In the genomic region with DNA sequence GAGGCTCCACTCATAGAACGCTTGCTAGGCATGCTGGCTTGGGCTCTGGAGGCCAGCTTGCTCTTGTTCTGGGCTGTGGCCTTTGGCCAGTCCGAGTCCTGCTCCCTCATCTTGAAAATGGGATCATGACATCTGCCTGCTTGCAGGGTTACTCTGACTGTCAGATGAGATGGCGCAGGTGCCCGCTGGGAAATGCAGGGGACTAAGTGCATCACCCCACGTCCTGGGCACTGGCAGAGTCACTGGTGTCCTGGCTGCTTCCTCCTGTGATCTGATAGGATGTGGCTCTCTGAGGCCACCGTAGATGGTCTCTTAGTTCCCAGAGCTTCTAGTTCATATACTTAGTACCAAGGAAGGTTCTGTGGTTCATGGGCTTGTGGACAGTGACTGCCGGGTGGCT, we compare ENCODE assay signal across 18 cellular contexts. TPM values are rescaled to one million over a fixed set of nuclear protein-coding genes. Genes with fewer than 3 reads are reported as not detected.
"Had no signal": no experiment of that assay in that cellular context is flagged by ENCODE, and none has a peak within 500 bp of the region (broad histone marks: within the 10 kb centered on the region; RNA-seq: fewer than 3 reads in every experiment).

No MANE protein-coding gene starts in this region.

- ATAC-seq: natural killer cell treated with Interleukin-12 subunit alpha and Interleukin-12 subunit beta and Interleukin-15 and Interleukin-18, amount 100 ng/mL, for 72 hours had no signal

- H3K27me3 ChIP-seq: ascending aorta, tibial nerve had no signal

- H3K36me3 ChIP-seq: ascending aorta, tibial nerve had no signal

- H3K27me3 Mint-ChIP-seq: activated naive CD4-positive, alpha-beta T cell treated with anti-CD3 and anti-CD28 coated beads, Interleukin-2, amount 10 ng/mL, durations not matched to agents 7 days and 5 days; natural killer cell treated with Interleukin-12 subunit alpha and Interleukin-12 subunit beta and Interleukin-15 and Interleukin-18, amount 100 ng/mL, for 72 hours had no signal

- H3K9me3 ChIP-seq: ascending aorta, SK-N-SH, tibial nerve had no signal

- H3K4me3 Mint-ChIP-seq: activated B cell treated with CpG ODN at 0.5 μM for 24 hours; activated naive CD4-positive, alpha-beta T cell treated with anti-CD3 and anti-CD28 coated beads, Interleukin-2, amount 10 ng/mL, durations not matched to agents 7 days and 5 days; mesothelial cell of epicardium; natural killer cell treated with Interleukin-12 subunit alpha and Interleukin-12 subunit beta and Interleukin-15 and Interleukin-18, amount 100 ng/mL, for 72 hours; T-helper 2 cell treated with Interferon-gamma antibody and Interleukin-4, amounts not matched to agents 5 μg/mL and 100 μg/mL, for 36 hours had no signal

- H3K27ac Mint-ChIP-seq: activated B cell treated with CpG ODN at 0.5 μM for 24 hours; activated naive CD4-positive, alpha-beta T cell treated with anti-CD3 and anti-CD28 coated beads, Interleukin-2, amount 10 ng/mL, durations not matched to agents 7 days and 5 days; activated T-helper 2 cell treated with anti-CD3 and anti-CD28 coated beads, Interferon-gamma antibody, Interleukin-2, Interleukin-4, amounts not matched to agents 10 μg/mL and 5 μg/mL and 100 μg/mL, durations not matched to agents 14 hours and 24 hours and 36 hours; mesothelial cell of epicardium; natural killer cell treated with Interleukin-12 subunit alpha and Interleukin-12 subunit beta and Interleukin-15 and Interleukin-18, amount 100 ng/mL, for 72 hours; T-helper 2 cell treated with Interferon-gamma antibody and Interleukin-4, amounts not matched to agents 5 μg/mL and 100 μg/mL, for 36 hours had no signal

- H3K4me1 Mint-ChIP-seq: activated B cell treated with CpG ODN at 0.5 μM for 24 hours; activated naive CD4-positive, alpha-beta T cell treated with anti-CD3 and anti-CD28 coated beads, Interleukin-2, amount 10 ng/mL, durations not matched to agents 7 days and 5 days had no signal

- H3K36me3 Mint-ChIP-seq: activated naive CD4-positive, alpha-beta T cell treated with anti-CD3 and anti-CD28 coated beads, Interleukin-2, amount 10 ng/mL, durations not matched to agents 7 days and 5 days; mesothelial cell of epicardium; natural killer cell treated with Interleukin-12 subunit alpha and Interleukin-12 subunit beta and Interleukin-15 and Interleukin-18, amount 100 ng/mL, for 72 hours had no signal

- DNase-seq: activated B cell treated with CpG ODN at 0.5 μM for 24 hours; activated CD4-positive, alpha-beta T cell treated with anti-CD3 and anti-CD28 coated beads for 48 hours; activated naive CD4-positive, alpha-beta T cell treated with anti-CD3 and anti-CD28 coated beads, Interleukin-2, amount 10 ng/mL, durations not matched to agents 7 days and 5 days; dermis blood vessel endothelial cell; effector memory CD4-positive, alpha-beta T cell; nucleus accumbens; retina; SK-N-SH; stimulated activated CD4-positive, alpha-beta T cell treated with anti-CD3 and anti-CD28 coated beads, Interleukin-12 subunit alpha, Interleukin-12 subunit beta, amount 100 ng/mL, for 4 hours; stimulated activated CD4-positive, alpha-beta T cell treated with anti-CD3 and anti-CD28 coated beads, Interleukin-1b, Interleukin-23, amount 100 ng/mL, for 48 hours; stimulated activated naive CD4-positive, alpha-beta T cell treated with Interleukin-2 at 50 U/mL for 16 hours had no signal

- H3K4me3 ChIP-seq: ascending aorta, tibial nerve had no signal

- H3K9me3 Mint-ChIP-seq: activated B cell treated with CpG ODN at 0.5 μM for 24 hours; activated naive CD4-positive, alpha-beta T cell treated with anti-CD3 and anti-CD28 coated beads, Interleukin-2, amount 10 ng/mL, durations not matched to agents 7 days and 5 days; activated T-helper 2 cell treated with anti-CD3 and anti-CD28 coated beads, Interferon-gamma antibody, Interleukin-2, Interleukin-4, amounts not matched to agents 10 μg/mL and 5 μg/mL and 100 μg/mL, durations not matched to agents 14 hours and 24 hours and 36 hours; mesothelial cell of epicardium; natural killer cell treated with Interleukin-12 subunit alpha and Interleukin-12 subunit beta and Interleukin-15 and Interleukin-18, amount 100 ng/mL, for 72 hours; T-helper 2 cell treated with Interferon-gamma antibody and Interleukin-4, amounts not matched to agents 5 μg/mL and 100 μg/mL, for 36 hours had no signal

RNA-seq across cellular contexts. Expression of a gene that starts 18.5 kb away (rescaled TPM):
- total RNA-seq: bronchial epithelial cell had no signal
